21 cellular contexts compared by ENCODE assay signal in the genomic region with DNA sequence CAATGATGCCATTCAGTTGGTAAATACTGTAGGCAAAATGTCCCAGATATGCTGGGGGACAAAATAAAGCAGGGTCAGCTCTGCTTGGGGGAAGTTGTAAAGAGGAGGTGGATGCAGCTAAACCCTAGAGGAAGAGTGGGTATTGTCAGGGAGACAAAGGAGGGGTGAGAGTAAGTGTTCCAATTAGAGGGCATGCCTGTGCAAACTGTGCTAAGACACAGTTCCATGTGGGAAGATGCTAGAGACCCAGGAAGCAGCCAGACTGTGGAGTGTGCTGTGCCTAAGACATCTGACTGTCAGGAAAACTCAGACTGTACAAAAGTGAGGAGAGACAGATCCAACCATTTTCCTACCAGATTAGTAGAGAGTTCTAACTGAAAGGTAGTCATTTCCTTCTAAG.
DNase-seq lines count a peak whose midpoint lies in the region; ATAC-seq, FAIRE-seq and TF ChIP-seq lines count a peak whose summit lies in the region.
"Had no signal": no experiment of that assay in that cellular context is flagged by ENCODE, and none has a peak within 500 bp of the region (broad histone marks: within the 10 kb centered on the region; RNA-seq: fewer than 3 reads in every experiment).

No MANE protein-coding gene starts in this region.

- H3K27ac ChIP-seq in ACC112 (ENCODE audit: low read depth, low read length) (peak overlapping the region; percentile 100), astrocyte (ENCODE audit: low read depth, low read length) (peak overlapping the region; percentile 85)
- H3K27ac ChIP-seq: KMS-11, RWPE1 had no signal

- H3K4me3 Mint-ChIP-seq in astrocyte (ENCODE audit: unreplicated experiment) (no peak overlapping the region), mesothelial cell of epicardium (no peak overlapping the region)
- H3K4me3 Mint-ChIP-seq in activated T-helper 2 cell treated with anti-CD3 and anti-CD28 coated beads, Interferon-gamma antibody, Interleukin-2, Interleukin-4, amounts not matched to agents 10 μg/mL and 5 μg/mL and 100 μg/mL, durations not matched to agents 14 hours and 24 hours and 36 hours (ENCODE audit: low read depth): no peak overlapping the region
- H3K4me3 Mint-ChIP-seq: CD4-positive, alpha-beta T cell; central memory CD8-positive, alpha-beta T cell; memory B cell; nephron had no signal

- intact Hi-C loops in activated T-helper 2 cell treated with anti-CD3 and anti-CD28 coated beads, Interferon-gamma antibody, Interleukin-2, Interleukin-4, amounts not matched to agents 10 μg/mL and 5 μg/mL and 100 μg/mL, durations not matched to agents 14 hours and 24 hours and 36 hours (cut with micrococcal nuclease): no loop called here

- no peaks in the 10 kb centered on the region for H4K20me1 ChIP-seq in astrocyte (ENCODE audit: insufficient read depth, low read length)

- H2AFZ ChIP-seq in ACC112 (ENCODE audit: low read length, unreplicated experiment): peak overlapping the region; percentile 96
- H2AFZ ChIP-seq in astrocyte (ENCODE audit: low read depth, low read length): no peak overlapping the region

- peak overlapping the region; percentile 61 for H3K9ac ChIP-seq in astrocyte (ENCODE audit: low read length)
- H3K9ac ChIP-seq: KMS-11 had no signal

- TF ChIP-seq CTCF in astrocyte (IDR thresholded peaks at IDR 0.05; ENCODE audit: insufficient read depth, low read depth, low read length) (no peak), mesothelial cell of epicardium (IDR thresholded peaks at IDR 0.05; ENCODE audit: unreplicated experiment) (no peak)

- H3K27me3 Mint-ChIP-seq in astrocyte (ENCODE audit: low read depth, unreplicated experiment) (no peaks in the 10 kb centered on the region), mesothelial cell of epicardium (ENCODE audit: low read depth) (no peaks in the 10 kb centered on the region)
- H3K27me3 Mint-ChIP-seq in activated T-helper 2 cell treated with anti-CD3 and anti-CD28 coated beads, Interferon-gamma antibody, Interleukin-2, Interleukin-4, amounts not matched to agents 10 μg/mL and 5 μg/mL and 100 μg/mL, durations not matched to agents 14 hours and 24 hours and 36 hours (ENCODE audit: low read depth): peaks cover 25% of the 10 kb centered on the region
- H3K27me3 Mint-ChIP-seq: central memory CD8-positive, alpha-beta T cell had no signal

- H3K79me2 ChIP-seq in ACC112 (ENCODE audit: control insufficient read depth, insufficient read depth, low read length, unreplicated experiment) (no peaks in the 10 kb centered on the region), astrocyte (ENCODE audit: insufficient read depth, low read length) (no peaks in the 10 kb centered on the region)

- ATAC-seq in GM21381 (IDR thresholded peaks at IDR 0.05; ENCODE audit: unreplicated experiment): no peak

- no peaks in the 10 kb centered on the region for H3K36me3 ChIP-seq in ACC112 (ENCODE audit: insufficient read depth, low read length)
- H3K36me3 ChIP-seq in astrocyte (ENCODE audit: insufficient read depth, low read length): no peaks in the 10 kb centered on the region

- H3K4me2 ChIP-seq in astrocyte (ENCODE audit: low read length): peak overlapping the region; percentile 3
- H3K4me2 ChIP-seq: KMS-11 had no signal

- H3K4me1 ChIP-seq in ACC112 (ENCODE audit: control insufficient read depth, insufficient read depth, low read length, unreplicated experiment) (peaks cover 58% of the 10 kb centered on the region), astrocyte (ENCODE audit: insufficient read depth, low read length) (peaks cover 29% of the 10 kb centered on the region)

- H3K9me3 ChIP-seq in astrocyte (ENCODE audit: insufficient read depth, low read depth, low read length): no peaks in the 10 kb centered on the region

- DNase-seq in HTR-8/SVneo (ENCODE audit: insufficient read length, low spot score) (no peak), astrocyte (ENCODE audit: low read depth) (no peak), mesothelial cell of epicardium (ENCODE audit: low spot score in 2 of 2, unreplicated experiment in 2 of 2) (no peak), NCI-H1436 treated with DMSO at 0.1 percent for 48 hours (lab: John Stamatoyannopoulos, UW) (no peak), NCI-H2029 treated with DMSO at 0.1 percent for 48 hours (lab: John Stamatoyannopoulos, UW) (no peak)
- DNase-seq in activated T-helper 2 cell treated with anti-CD3 and anti-CD28 coated beads, Interferon-gamma antibody, Interleukin-2, Interleukin-4, amounts not matched to agents 10 μg/mL and 5 μg/mL and 100 μg/mL, durations not matched to agents 14 hours and 24 hours and 36 hours (ENCODE audit: low spot score): no peak
- DNase-seq: activated CD4-positive, alpha-beta T cell treated with anti-CD3 and anti-CD28 coated beads for 48 hours; activated CD8-positive, alpha-beta memory T cell treated with anti-CD3 and anti-CD28 coated beads, Interleukin-2, amount 50 U/mL, for 4 hours; amygdala; CD4-positive, alpha-beta T cell; DND-41; effector memory CD4-positive, alpha-beta T cell; islet precursor cell; NCI-H1105 had no signal

- H3K9me3 Mint-ChIP-seq in astrocyte (ENCODE audit: unreplicated experiment): no peaks in the 10 kb centered on the region
- no peaks in the 10 kb centered on the region for H3K9me3 Mint-ChIP-seq in mesothelial cell of epicardium
- no peaks in the 10 kb centered on the region for H3K9me3 Mint-ChIP-seq in activated T-helper 2 cell treated with anti-CD3 and anti-CD28 coated beads, Interferon-gamma antibody, Interleukin-2, Interleukin-4, amounts not matched to agents 10 μg/mL and 5 μg/mL and 100 μg/mL, durations not matched to agents 14 hours and 24 hours and 36 hours
- H3K9me3 Mint-ChIP-seq: central memory CD8-positive, alpha-beta T cell; nephron had no signal

- FAIRE-seq in HTR-8/SVneo (lab: Jason Lieb, UNC) (peak; percentile 68), astrocyte (lab: Jason Lieb, UNC) (no peak)

- H3K36me3 Mint-ChIP-seq in astrocyte (ENCODE audit: low read depth, unreplicated experiment) (no peaks in the 10 kb centered on the region), mesothelial cell of epicardium (no peaks in the 10 kb centered on the region)
- no peaks in the 10 kb centered on the region for H3K36me3 Mint-ChIP-seq in activated T-helper 2 cell treated with anti-CD3 and anti-CD28 coated beads, Interferon-gamma antibody, Interleukin-2, Interleukin-4, amounts not matched to agents 10 μg/mL and 5 μg/mL and 100 μg/mL, durations not matched to agents 14 hours and 24 hours and 36 hours (ENCODE audit: low read depth)
- H3K36me3 Mint-ChIP-seq: memory B cell had no signal

- H3K27me3 ChIP-seq in ACC112 (ENCODE audit: insufficient read depth, low read length) (no peaks in the 10 kb centered on the region), astrocyte (ENCODE audit: insufficient read depth, low read length) (no peaks in the 10 kb centered on the region)

- H3K4me3 ChIP-seq in ACC112 (ENCODE audit: low read depth, low read length) (no peak overlapping the region), astrocyte (ENCODE audit: insufficient read depth, low read depth, low read length) (no peak overlapping the region)

- H3K4me1 Mint-ChIP-seq in astrocyte (ENCODE audit: low read depth, unreplicated experiment) (peaks cover 31% of the 10 kb centered on the region), mesothelial cell of epicardium (peaks cover 68% of the 10 kb centered on the region)
- peaks cover 13% of the 10 kb centered on the region for H3K4me1 Mint-ChIP-seq in activated T-helper 2 cell treated with anti-CD3 and anti-CD28 coated beads, Interferon-gamma antibody, Interleukin-2, Interleukin-4, amounts not matched to agents 10 μg/mL and 5 μg/mL and 100 μg/mL, durations not matched to agents 14 hours and 24 hours and 36 hours (ENCODE audit: low read depth)
- H3K4me1 Mint-ChIP-seq: central memory CD8-positive, alpha-beta T cell had no signal

- peak overlapping the region; percentile 92 for H3K27ac Mint-ChIP-seq in astrocyte (ENCODE audit: unreplicated experiment)
- peak overlapping the region; percentile 47 for H3K27ac Mint-ChIP-seq in mesothelial cell of epicardium
- no peak overlapping the region for H3K27ac Mint-ChIP-seq in activated T-helper 2 cell treated with anti-CD3 and anti-CD28 coated beads, Interferon-gamma antibody, Interleukin-2, Interleukin-4, amounts not matched to agents 10 μg/mL and 5 μg/mL and 100 μg/mL, durations not matched to agents 14 hours and 24 hours and 36 hours
- H3K27ac Mint-ChIP-seq: CD4-positive, alpha-beta T cell; memory B cell had no signal
